ENCODE assay signal across 12 cellular contexts in genomic region chr4:53100801-53101581, GRCh38.
DNase-seq lines count a peak whose midpoint lies in the region; ATAC-seq and TF ChIP-seq lines count a peak whose summit lies in the region.
"Had no signal": no experiment of that assay in that cellular context is flagged by ENCODE, and none has a peak within 500 bp of the region (broad histone marks: within the 10 kb centered on the region; RNA-seq: fewer than 3 reads in every experiment).

No MANE protein-coding gene starts in this region.

- no peak overlapping the region for H3K9ac ChIP-seq in fibroblast of lung (ENCODE audit: insufficient read depth, low read length)

- ATAC-seq in SK-N-SH treated with all-trans-retinoic acid at 6 μM for 48 hours = peak; percentile 97
- ATAC-seq in GM19395 (IDR thresholded peaks at IDR 0.05; ENCODE audit: unreplicated experiment) = no peak

- peaks cover 41% of the 10 kb centered on the region for H3K36me3 Mint-ChIP-seq in activated CD4-positive, alpha-beta memory T cell treated with anti-CD3 and anti-CD28 coated beads for 36 hours
- H3K36me3 Mint-ChIP-seq in activated CD4-positive, alpha-beta memory T cell treated with anti-CD3 and anti-CD28 coated beads, Interleukin-2, amount 10 ng/mL, durations not matched to agents 7 days and 5 days (ENCODE audit: low read depth) = peaks cover 9% of the 10 kb centered on the region

- intact Hi-C loops in activated CD4-positive, alpha-beta memory T cell treated with anti-CD3 and anti-CD28 coated beads for 36 hours (cut with micrococcal nuclease) = loop anchor here (1.0 kb wide), 4 partner anchors 12 to 36 kb away; no protein-coding TSS in a partner anchor

- peak overlapping the region; percentile 9 for H3K27ac Mint-ChIP-seq in activated CD4-positive, alpha-beta memory T cell treated with anti-CD3 and anti-CD28 coated beads for 36 hours
- no peak overlapping the region for H3K27ac Mint-ChIP-seq in activated CD4-positive, alpha-beta memory T cell treated with anti-CD3 and anti-CD28 coated beads, Interleukin-2, amount 10 ng/mL, durations not matched to agents 7 days and 5 days

- no peaks in the 10 kb centered on the region for H3K36me3 ChIP-seq in fibroblast of lung (ENCODE audit: control insufficient read depth, insufficient read depth, low read length)

- CTCF ChIA-PET in activated CD4-positive, alpha-beta memory T cell treated with anti-CD3 and anti-CD28 coated beads for 36 hours (lab: Charles Lee) = no interaction called here
- CTCF ChIA-PET in activated CD4-positive, alpha-beta memory T cell treated with anti-CD3 and anti-CD28 coated beads, Interleukin-2, amount 10 ng/mL, durations not matched to agents 7 days and 5 days (lab: Charles Lee) = no interaction called here

- H3K27me3 Mint-ChIP-seq in activated CD4-positive, alpha-beta memory T cell treated with anti-CD3 and anti-CD28 coated beads for 36 hours = no peaks in the 10 kb centered on the region
- H3K27me3 Mint-ChIP-seq in activated CD4-positive, alpha-beta memory T cell treated with anti-CD3 and anti-CD28 coated beads, Interleukin-2, amount 10 ng/mL, durations not matched to agents 7 days and 5 days = no peaks in the 10 kb centered on the region

- peak overlapping the region; percentile 64 for H3K4me2 ChIP-seq in fibroblast of lung (ENCODE audit: extremely low read depth, insufficient read depth, low read length)

- H3K4me1 ChIP-seq in fibroblast of lung (ENCODE audit: control insufficient read depth, extremely low read depth, insufficient read depth, low read length) = peaks cover 14% of the 10 kb centered on the region

- H3K4me1 Mint-ChIP-seq in activated CD4-positive, alpha-beta memory T cell treated with anti-CD3 and anti-CD28 coated beads for 36 hours (ENCODE audit: low read depth) = peaks cover 12% of the 10 kb centered on the region
- H3K4me1 Mint-ChIP-seq in activated CD4-positive, alpha-beta memory T cell treated with anti-CD3 and anti-CD28 coated beads, Interleukin-2, amount 10 ng/mL, durations not matched to agents 7 days and 5 days = peaks cover 1% of the 10 kb centered on the region

- peak overlapping the region; percentile 55 for H3K27ac ChIP-seq in fibroblast of lung (ENCODE audit: insufficient read depth, low read length)
- H3K27ac ChIP-seq: SK-N-MC had no signal

- POLR2A ChIA-PET in activated CD4-positive, alpha-beta memory T cell treated with anti-CD3 and anti-CD28 coated beads for 36 hours (lab: Charles Lee) = no interaction called here
- POLR2A ChIA-PET in activated CD4-positive, alpha-beta memory T cell treated with anti-CD3 and anti-CD28 coated beads, Interleukin-2, amount 10 ng/mL, durations not matched to agents 7 days and 5 days (lab: Charles Lee) = no interaction called here

- H3K4me3 ChIP-seq in fibroblast of lung (replicated peaks in 1 of 4; ENCODE audit: control extremely low read depth in 1 of 4, insufficient read depth in 1 of 4, low read depth in 3 of 4, low read length in 4 of 4) = peak overlapping the region; percentile 18 to 28 (median 24)
- H3K4me3 ChIP-seq: SK-N-MC had no signal

- H3K4me3 Mint-ChIP-seq in activated CD4-positive, alpha-beta memory T cell treated with anti-CD3 and anti-CD28 coated beads for 36 hours = no peak overlapping the region
- H3K4me3 Mint-ChIP-seq in activated CD4-positive, alpha-beta memory T cell treated with anti-CD3 and anti-CD28 coated beads, Interleukin-2, amount 10 ng/mL, durations not matched to agents 7 days and 5 days = no peak overlapping the region

- H2AFZ ChIP-seq in fibroblast of lung (ENCODE audit: low read length) = no peak overlapping the region

- H3K9me3 ChIP-seq in fibroblast of lung (ENCODE audit: control insufficient read depth, insufficient read depth, low read depth, low read length) = no peaks in the 10 kb centered on the region

- no peak for TF ChIP-seq CTCF in fibroblast of lung (conservative IDR thresholded peaks at IDR 0.05 in 1 of 2, IDR thresholded peaks at IDR 0.05 in 1 of 2; ENCODE audit: low read depth in 1 of 2, low read length in 2 of 2)

- H3K79me2 ChIP-seq in fibroblast of lung (ENCODE audit: control insufficient read depth, insufficient read depth, low read length) = no peaks in the 10 kb centered on the region

- no peak for DNase-seq in activated CD4-positive, alpha-beta memory T cell treated with anti-CD3 and anti-CD28 coated beads for 36 hours
- no peak for DNase-seq in activated CD4-positive, alpha-beta memory T cell treated with anti-CD3 and anti-CD28 coated beads, Interleukin-2, amount 10 ng/mL, durations not matched to agents 7 days and 5 days
- DNase-seq in fibroblast of lung (ENCODE audit: low read depth in 2 of 2) (peak; percentile 46 to 94), renal cortical epithelial cell (ENCODE audit: low read depth) (peak; percentile 67), NCI-H82 treated with DMSO at 0.1 percent for 48 hours (lab: John Stamatoyannopoulos, UW; ENCODE audit: unreplicated experiment) (no peak), iPS-NIHi7 (ENCODE audit: extremely low spot score) (no peak)
- DNase-seq: GOT3; Kasumi-1; stimulated activated CD4-positive, alpha-beta T cell treated with anti-CD3 and anti-CD28 coated beads, Interleukin-4, amount 100 ng/mL, for 1 hour had no signal

- peaks cover 15% of the 10 kb centered on the region for H3K9me3 Mint-ChIP-seq in activated CD4-positive, alpha-beta memory T cell treated with anti-CD3 and anti-CD28 coated beads for 36 hours
- H3K9me3 Mint-ChIP-seq in activated CD4-positive, alpha-beta memory T cell treated with anti-CD3 and anti-CD28 coated beads, Interleukin-2, amount 10 ng/mL, durations not matched to agents 7 days and 5 days = peaks cover 13% of the 10 kb centered on the region

- no peaks in the 10 kb centered on the region for H3K27me3 ChIP-seq in fibroblast of lung (ENCODE audit: control insufficient read depth, insufficient read depth, low read length)

- no peaks in the 10 kb centered on the region for H4K20me1 ChIP-seq in fibroblast of lung (ENCODE audit: control insufficient read depth, extremely low read depth, insufficient read depth, low read length)

TF ChIP-seq in SK-N-SH treated with all-trans-retinoic acid at 6 μM for 48 hours, 23 proteins besides CTCF, POLR2A, EP300 and RAD21:
- TF ChIP-seq PPARA (CRISPR knock-in tag; IDR thresholded peaks at IDR 0.05; ENCODE audit: borderline replicate concordance) = no peak
- TF ChIP-seq CREB5 (CRISPR knock-in tag; IDR thresholded peaks at IDR 0.05; ENCODE audit: low read depth) = no peak
- TF ChIP-seq ARNTL (CRISPR knock-in tag; IDR thresholded peaks at IDR 0.05; ENCODE audit: borderline replicate concordance, low read depth) = no peak
- peak; percentile 46; the same call in 1 of the 2 replicates for TF ChIP-seq ISL1 (CRISPR knock-in tag; IDR thresholded peaks at IDR 0.05)
- TF ChIP-seq RARB (CRISPR knock-in tag; IDR thresholded peaks at IDR 0.05) = no peak
- TF ChIP-seq ZC3H10 (CRISPR knock-in tag; IDR thresholded peaks at IDR 0.05) = no peak

Comparison
In these comparisons a context has a peak if more than half of its experiments do, and no peak if none do; other contexts are left out.
1. DNase-seq: peak in fibroblast of lung (2 of 2) and renal cortical epithelial cell (single experiment); none in activated CD4-positive, alpha-beta memory T cell treated with anti-CD3 and anti-CD28 coated beads for 36 hours (single experiment), activated CD4-positive, alpha-beta memory T cell treated with anti-CD3 and anti-CD28 coated beads, Interleukin-2, amount 10 ng/mL, durations not matched to agents 7 days and 5 days (single experiment), NCI-H82 treated with DMSO at 0.1 percent for 48 hours (single experiment) and iPS-NIHi7 (single experiment).